In genomic region chr17:9162275-9162985, GRCh38 we compare ENCODE assay signal across 12 cellular contexts.
DNase-seq lines count a peak whose midpoint lies in the region; ATAC-seq and TF ChIP-seq lines count a peak whose summit lies in the region.
"Had no signal": no experiment of that assay in that cellular context is flagged by ENCODE, and none has a peak within 500 bp of the region (broad histone marks: within the 10 kb centered on the region; RNA-seq: fewer than 3 reads in every experiment).

No MANE protein-coding gene starts in this region.

- H4K20me1 ChIP-seq in smooth muscle cell (ENCODE audit: low read depth), result no peaks in the 10 kb centered on the region

- ATAC-seq in esophagus mucosa, result peak; percentile 96
- ATAC-seq: activated T-helper 17 cell treated with anti-CD3 and anti-CD28 coated beads, Interleukin-2, amount 50 U/mL, for 72 hours had no signal

- TF ChIP-seq CTCF in GM12873 (IDR thresholded peaks at IDR 0.05; ENCODE audit: insufficient read depth, low read depth, low read length, missing control alignments), result peak; percentile 17
- peak; percentile 18 for TF ChIP-seq CTCF in smooth muscle cell (IDR thresholded peaks at IDR 0.05; ENCODE audit: borderline replicate concordance, insufficient read depth, poor library complexity, severe bottlenecking)

- no peak overlapping the region for H2AFZ ChIP-seq in smooth muscle cell (ENCODE audit: low read depth)

- H3K79me2 ChIP-seq in smooth muscle cell (ENCODE audit: low read depth), result no peaks in the 10 kb centered on the region

- H3K4me2 ChIP-seq in smooth muscle cell, result no peak overlapping the region

- H3F3A ChIP-seq in smooth muscle cell (ENCODE audit: low read depth), result no peaks in the 10 kb centered on the region

- no peak overlapping the region for H3K27ac ChIP-seq in smooth muscle cell (ENCODE audit: low read depth)

- DNase-seq in NCI-H146 treated with DMSO at 0.1 percent for 48 hours (lab: John Stamatoyannopoulos, UW; ENCODE audit: unreplicated experiment), result peak; percentile 91
- no peak for DNase-seq in smooth muscle cell (lab: John Stamatoyannopoulos, UW; ENCODE audit: unreplicated experiment)
- DNase-seq in UCSD-AML1 (lab: John Stamatoyannopoulos, UW; ENCODE audit: unreplicated experiment), result no peak
- no peak for DNase-seq in stimulated activated CD8-positive, alpha-beta memory T cell treated with anti-CD3 and anti-CD28 coated beads, Interleukin-4, amount 100 ng/mL, for 48 hours
- no peak for DNase-seq in activated T-cell treated with anti-CD3 and anti-CD28 coated beads for 4 hours
- DNase-seq: activated CD4-positive, CD25-positive, alpha-beta regulatory T cell; NCI-H82; stimulated activated CD4-positive, alpha-beta T cell treated with anti-CD3 and anti-CD28 coated beads, Interleukin-4, amount 100 ng/mL, for 24 hours had no signal

- no peak overlapping the region for H3K9ac ChIP-seq in smooth muscle cell (ENCODE audit: low read depth)

- H3K27me3 ChIP-seq in smooth muscle cell (ENCODE audit: low read depth), result no peaks in the 10 kb centered on the region
- H3K27me3 ChIP-seq: body of pancreas had no signal

- 81% methylated on average over 30 of the region's 31 CpGs for WGBS in smooth muscle cell (ENCODE audit: low lambda C conversion rate)

- no peaks in the 10 kb centered on the region for H3K9me3 ChIP-seq in smooth muscle cell (replicated peaks; ENCODE audit: low read depth)
- H3K9me3 ChIP-seq: body of pancreas had no signal

- H3K4me3 ChIP-seq in smooth muscle cell, result no peak overlapping the region
- H3K4me3 ChIP-seq: body of pancreas had no signal

- no peaks in the 10 kb centered on the region for H3K4me1 ChIP-seq in smooth muscle cell (ENCODE audit: low read depth)

- no peaks in the 10 kb centered on the region for H3K36me3 ChIP-seq in smooth muscle cell (ENCODE audit: low read depth)
